In genomic region chr22:38943181-38943580, GRCh38 we compare ENCODE assay signal across 13 cellular contexts. TPM values are rescaled to one million over a fixed set of nuclear protein-coding genes. Genes with fewer than 3 reads are reported as not detected.
DNase-seq lines count a peak whose midpoint lies in the region; ATAC-seq, FAIRE-seq and TF ChIP-seq lines count a peak whose summit lies in the region.
"Had no signal": no experiment of that assay in that cellular context is flagged by ENCODE, and none has a peak within 500 bp of the region (broad histone marks: within the 10 kb centered on the region; RNA-seq: fewer than 3 reads in every experiment).

No MANE protein-coding gene starts in this region.

- TF ChIP-seq POLR2A in ovary (IDR thresholded peaks at IDR 0.05): no peak

- no peak for TF ChIP-seq EP300 in ovary (IDR thresholded peaks at IDR 0.05)

- FAIRE-seq in kidney (lab: Jason Lieb, UNC) (no peak), small intestine (lab: Jason Lieb, UNC) (no peak)
- FAIRE-seq: frontal cortex had no signal

- peaks cover 53% of the 10 kb centered on the region for H3K27me3 ChIP-seq in AG04450 (ENCODE audit: control insufficient read depth, insufficient read depth, low read length)
- H3K27me3 ChIP-seq in GM06990 (replicated peaks; ENCODE audit: control insufficient read depth, insufficient read depth, low read length): no peaks in the 10 kb centered on the region
- H3K27me3 ChIP-seq in small intestine (ENCODE audit: control insufficient read depth in 2 of 2, insufficient read depth in 2 of 2, low read length in 2 of 2): peaks cover 0 to 7% of the 10 kb centered on the region in 2 donors
- no peaks in the 10 kb centered on the region for H3K27me3 ChIP-seq in ovary

- H3K4me1 ChIP-seq in kidney (ENCODE audit: control insufficient read depth in 1 of 2, insufficient read depth in 1 of 2, low read depth in 1 of 2, low read length in 2 of 2): no peaks in the 10 kb centered on the region
- H3K4me1 ChIP-seq in small intestine (ENCODE audit: control insufficient read depth in 2 of 2, insufficient read depth in 1 of 2, low read depth in 1 of 2, low read length in 1 of 2): no peaks in the 10 kb centered on the region
- no peaks in the 10 kb centered on the region for H3K4me1 ChIP-seq in ovary (ENCODE audit: insufficient read depth)
- H3K4me1 ChIP-seq: sigmoid colon had no signal

- TF ChIP-seq CTCF in AG04450 (IDR thresholded peaks at IDR 0.05; ENCODE audit: low read depth, low read length): 0 out of 2 replicates have a peak, but pooled peaks have one; percentile 5
- TF ChIP-seq CTCF in GM06990 (IDR thresholded peaks at IDR 0.05; ENCODE audit: insufficient read depth, low read length, poor library complexity, severe bottlenecking): peak; percentile 32
- TF ChIP-seq CTCF in kidney (IDR thresholded peaks at IDR 0.05; ENCODE audit: borderline replicate concordance, extremely low read depth, insufficient read depth): no peak
- no peak for TF ChIP-seq CTCF in ovary (IDR thresholded peaks at IDR 0.05)

- CTCF ChIA-PET in AG04450 (lab: Charles Lee): interaction anchor here (0.5 kb wide), 1 partner anchor 60 kb away, joined by 4 read pairs; no protein-coding TSS in a partner anchor

- 56 to 75% (median 69%) methylated on average over 10 of the region's 10 CpGs for WGBS in small intestine, 3 donors
- 62 to 67% (median 63%) methylated on average over 10 of the region's 10 CpGs for WGBS in ovary, 3 donors

- POLR2A ChIA-PET in AG04450 (lab: Yijun Ruan, JAX): no interaction called here

- H3K27ac ChIP-seq in AG04450 (ENCODE audit: low read depth, low read length) (no peak overlapping the region), kidney (ENCODE audit: low read depth in 2 of 2, low read length in 2 of 2) (no peak overlapping the region), small intestine (ENCODE audit: low read depth in 1 of 2, low read length in 1 of 2) (no peak overlapping the region), ovary (no peak overlapping the region)
- H3K27ac ChIP-seq: sigmoid colon had no signal

- no peak for ATAC-seq in HG02642 (IDR thresholded peaks at IDR 0.05; ENCODE audit: poor library complexity, unreplicated experiment)

- intact Hi-C loops in kidney (cut with DNase I): no loop called here
- intact Hi-C loops in ovary (cut with DNase I): no loop called here

- H3K36me3 ChIP-seq in GM06990 (ENCODE audit: control insufficient read depth, insufficient read depth, low read length) (no peaks in the 10 kb centered on the region), kidney (ENCODE audit: control insufficient read depth in 1 of 2, insufficient read depth in 2 of 2, low read length in 2 of 2) (no peaks in the 10 kb centered on the region), small intestine (ENCODE audit: control insufficient read depth in 2 of 2, insufficient read depth in 2 of 2, low read length in 2 of 2) (no peaks in the 10 kb centered on the region), ovary (no peaks in the 10 kb centered on the region)
- H3K36me3 ChIP-seq: sigmoid colon had no signal

- H3K4me3 ChIP-seq in AG04450 (ENCODE audit: low read depth, low read length) (no peak overlapping the region), GM06990 (replicated peaks; ENCODE audit: low read depth, low read length) (no peak overlapping the region), kidney (ENCODE audit: low read length in 2 of 2) (no peak overlapping the region), small intestine (ENCODE audit: low read depth in 1 of 2, low read length in 2 of 2) (no peak overlapping the region), ovary (no peak overlapping the region)
- H3K4me3 ChIP-seq: sigmoid colon had no signal

- H3K9me3 ChIP-seq in AG04450 (ENCODE audit: control insufficient read depth, insufficient read depth, low read length): no peaks in the 10 kb centered on the region
- no peaks in the 10 kb centered on the region for H3K9me3 ChIP-seq in kidney (ENCODE audit: control insufficient read depth in 1 of 2, low read length in 2 of 2)
- H3K9me3 ChIP-seq in small intestine (ENCODE audit: control insufficient read depth, low read depth): no peaks in the 10 kb centered on the region
- no peaks in the 10 kb centered on the region for H3K9me3 ChIP-seq in ovary
- H3K9me3 ChIP-seq: sigmoid colon had no signal

- no peak for DNase-seq in AG04450 (ENCODE audit: low read depth, low spot score)
- DNase-seq in GM06990 (ENCODE audit: extremely low read depth, insufficient read length): no peak
- peak; percentile 87 for DNase-seq in SKM-1 treated with dmso at 0.1 percent for 144 hours (lab: John Stamatoyannopoulos, UW; ENCODE audit: unreplicated experiment)
- DNase-seq in kidney: peak; percentile 30
- no peak for DNase-seq in AG20443 (ENCODE audit: low spot score)
- DNase-seq in small intestine: no peak
- no peak for DNase-seq in ovary
- DNase-seq: NCI-H510A, sigmoid colon, T-helper 9 cell had no signal

- H3K9ac ChIP-seq in kidney (ENCODE audit: low read length in 2 of 2): no peak overlapping the region

RNA-seq across cellular contexts. Expression of gene APOBEC3A, which starts 14.2 kb away (rescaled TPM):
- polyA plus RNA-seq in AG04450 (2011; rRNA removed) (not detected in 2 replicates), kidney (ENCODE audit: insufficient read depth, low read depth, low replicate concordance) (not detected), small intestine (under 1 TPM in 2 of 3 donors, not detected in 1; 0.37 to 0.81 TPM), ovary (1 to 10 TPM in 1 of 2 donors, under 1 TPM in 1; 0.10 to 1.2 TPM)
- not detected in 2 replicates for polyA minus RNA-seq in AG04450 (2011; rRNA and poly(A)+ RNA removed)
- total RNA-seq in kidney (1.2 TPM), ovary (under 1 TPM in 3 of 7 donors, not detected in 4; 0.50 to 0.95 (median 0.64) TPM)
- total RNA-seq: chondrocyte, frontal cortex had no signal

RNA-seq across cellular contexts. Expression of gene APOBEC3B, which starts 39.0 kb away (rescaled TPM):
- polyA plus RNA-seq in AG04450 (2011; rRNA removed) (12.5 TPM in 2 replicates), kidney (ENCODE audit: insufficient read depth, low read depth, low replicate concordance) (1.0 TPM), small intestine (1 to 10 TPM; 3.6 to 5.8 (median 5.7) TPM), ovary (under 1 TPM; 0.70 to 0.98 TPM)
- 11.4 and 12.7 TPM in 2 replicates for polyA minus RNA-seq in AG04450 (2011; rRNA and poly(A)+ RNA removed)
- total RNA-seq in kidney (2.7 TPM), ovary (1 to 10 TPM in 4 of 7 donors, under 1 TPM in 2, not detected in 1; 0.43 to 1.9 (median 1.4) TPM)
- total RNA-seq: frontal cortex had no signal

Comparison
In these comparisons a context has a peak if more than half of its experiments do, and no peak if none do; other contexts are left out.
1. DNase-seq: peak in SKM-1 treated with dmso at 0.1 percent for 144 hours (single experiment) and kidney (single experiment); none in AG04450 (single experiment), GM06990 (single experiment), AG20443 (single experiment), small intestine (single experiment) and ovary (0 of 5).
2. CTCF ChIP-seq: peak in AG04450 (single experiment) and GM06990 (single experiment); none in kidney (single experiment) and ovary (0 of 3).